Comparison of ENCODE assay signal across 8 cellular contexts in the genomic region with DNA sequence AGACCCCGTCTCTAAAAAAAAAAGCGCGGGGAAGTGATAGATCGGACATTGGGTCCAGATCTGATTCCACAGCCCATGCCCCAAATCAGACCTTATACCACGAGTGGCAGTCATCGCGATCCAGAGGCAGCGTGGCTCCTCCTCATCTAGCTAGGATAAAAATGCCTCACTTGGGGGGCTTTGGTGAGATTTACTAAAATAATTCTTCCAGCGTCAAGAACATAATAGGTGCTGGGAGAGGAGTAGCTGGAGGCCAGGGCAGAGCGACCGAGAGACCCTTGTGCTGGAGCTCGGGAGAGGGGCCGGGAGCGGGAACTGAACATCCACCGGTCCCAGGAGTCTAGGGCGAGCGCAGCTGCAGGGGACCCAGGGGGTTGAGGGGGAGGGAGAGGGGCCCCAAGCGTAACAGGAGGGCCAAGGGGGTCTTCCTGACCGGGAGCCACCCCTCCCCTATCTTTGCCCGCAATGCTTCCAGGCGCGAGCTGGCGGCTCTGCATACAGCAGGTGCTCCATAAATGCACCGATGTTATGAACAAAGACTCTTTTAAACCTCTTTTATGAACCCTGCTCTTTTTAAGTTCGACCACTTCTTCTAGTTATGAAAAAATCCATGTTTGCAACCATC.
DNase-seq lines count a peak whose midpoint lies in the region; ATAC-seq and TF ChIP-seq lines count a peak whose summit lies in the region.

No MANE protein-coding gene starts in this region.

- H3K9me3 ChIP-seq in mucosa of stomach (ENCODE audit: control insufficient read depth, low read length): no peaks in the 10 kb centered on the region

- peak overlapping the region; percentile 76 for H3K27ac Mint-ChIP-seq in stimulated activated naive CD8-positive, alpha-beta T cell treated with anti-CD3 and anti-CD28 coated beads, Interleukin-15, Interleukin-2, amounts not matched to agents 100 ng/mL and 50 ng/mL, for 24 hours

- peak overlapping the region; percentile 26 for H3K9ac ChIP-seq in mucosa of stomach (ENCODE audit: low read length)

- no peak for ATAC-seq in stimulated activated naive CD8-positive, alpha-beta T cell treated with anti-CD3 and anti-CD28 coated beads, Interleukin-15, Interleukin-2, amounts not matched to agents 100 U/mL and 50 U/mL, for 24 hours

- no peaks in the 10 kb centered on the region for H3K36me3 Mint-ChIP-seq in stimulated activated naive CD8-positive, alpha-beta T cell treated with anti-CD3 and anti-CD28 coated beads, Interleukin-15, Interleukin-2, amounts not matched to agents 100 ng/mL and 50 ng/mL, for 24 hours (ENCODE audit: low read depth)

- no peaks in the 10 kb centered on the region for H3K9me3 Mint-ChIP-seq in stimulated activated naive CD8-positive, alpha-beta T cell treated with anti-CD3 and anti-CD28 coated beads, Interleukin-15, Interleukin-2, amounts not matched to agents 100 ng/mL and 50 ng/mL, for 24 hours

- peaks cover 49% of the 10 kb centered on the region for H3K4me1 ChIP-seq in mucosa of stomach (ENCODE audit: control insufficient read depth, insufficient read depth, low read length)

- DNase-seq in stimulated activated naive CD8-positive, alpha-beta T cell treated with anti-CD3 and anti-CD28 coated beads, Interleukin-15, Interleukin-2, amounts not matched to agents 100 U/mL and 50 U/mL, for 24 hours: no peak
- no peak for DNase-seq in astrocyte of the spinal cord (ENCODE audit: low read depth, low spot score)
- no peak for DNase-seq in activated CD4-positive, CD25-positive, alpha-beta regulatory T cell (lab: John Stamatoyannopoulos, UW)
- DNase-seq in activated CD8-positive, alpha-beta memory T cell treated with anti-CD3 and anti-CD28 coated beads, Interleukin-2, amount 50 U/mL, for 48 hours: no peak
- DNase-seq in cortex of kidney (lab: John Stamatoyannopoulos, UW): no peak
- no peak for DNase-seq in NCI-H446 (lab: John Stamatoyannopoulos, UW)

- H3K27me3 Mint-ChIP-seq in stimulated activated naive CD8-positive, alpha-beta T cell treated with anti-CD3 and anti-CD28 coated beads, Interleukin-15, Interleukin-2, amounts not matched to agents 100 ng/mL and 50 ng/mL, for 24 hours: no peaks in the 10 kb centered on the region

- H3K4me1 Mint-ChIP-seq in stimulated activated naive CD8-positive, alpha-beta T cell treated with anti-CD3 and anti-CD28 coated beads, Interleukin-15, Interleukin-2, amounts not matched to agents 100 ng/mL and 50 ng/mL, for 24 hours (ENCODE audit: low read depth): peaks cover 48% of the 10 kb centered on the region

- no peak for TF ChIP-seq CTCF in astrocyte of the spinal cord (IDR thresholded peaks at IDR 0.05; ENCODE audit: low read depth, low read length)

- in situ Hi-C loops in astrocyte of the spinal cord (cut with HindIII; ENCODE audit: low sequenced_read_pairs): no loop called here

- no peaks in the 10 kb centered on the region for H3K36me3 ChIP-seq in mucosa of stomach (ENCODE audit: control insufficient read depth, insufficient read depth, low read length)

- H3K4me3 ChIP-seq in astrocyte of the spinal cord (ENCODE audit: low read depth, low read length) (peak overlapping the region; percentile 44), mucosa of stomach (ENCODE audit: low read length) (peak overlapping the region; percentile 35)

- H3K4me3 Mint-ChIP-seq in stimulated activated naive CD8-positive, alpha-beta T cell treated with anti-CD3 and anti-CD28 coated beads, Interleukin-15, Interleukin-2, amounts not matched to agents 100 ng/mL and 50 ng/mL, for 24 hours: peak overlapping the region; percentile 90

- no peaks in the 10 kb centered on the region for H3K27me3 ChIP-seq in mucosa of stomach (ENCODE audit: control insufficient read depth, insufficient read depth, low read length)
